8 cellular contexts compared by ENCODE assay signal in the genomic region with DNA sequence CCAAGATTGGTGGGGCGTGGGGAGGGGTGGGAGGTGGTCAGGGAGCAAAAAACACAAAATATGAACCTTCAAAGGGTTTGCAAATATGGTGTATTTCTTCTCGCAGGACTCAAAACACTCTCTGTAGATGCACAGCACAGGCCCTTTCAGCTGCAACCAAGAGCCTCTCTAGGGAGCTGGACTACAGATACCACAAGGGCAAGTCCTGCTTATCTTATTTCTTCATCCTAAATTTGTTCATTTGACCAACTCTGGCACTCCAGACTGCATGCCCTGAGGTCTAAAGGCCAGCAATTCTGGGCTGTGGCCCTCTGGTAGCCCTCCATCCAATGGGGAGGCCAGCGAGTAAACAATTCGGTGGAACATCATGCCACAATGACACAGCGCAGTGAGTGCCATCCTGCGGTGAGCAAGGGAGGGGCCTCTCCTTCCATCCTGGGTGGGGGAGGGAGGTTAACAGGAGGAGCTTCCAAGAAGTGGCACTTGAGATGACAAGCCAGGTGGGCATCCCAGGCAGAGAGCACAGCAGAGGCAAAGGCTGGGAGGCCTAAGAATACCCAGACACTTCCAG. TPM values are rescaled to one million over a fixed set of nuclear protein-coding genes. Genes with fewer than 3 reads are reported as not detected.
DNase-seq lines count a peak whose midpoint lies in the region; ATAC-seq and TF ChIP-seq lines count a peak whose summit lies in the region.

No MANE protein-coding gene starts in this region.

- H3K9me3 Mint-ChIP-seq in activated naive CD4-positive, alpha-beta T cell treated with anti-CD3 and anti-CD28 coated beads, Interleukin-2, amount 50 U/mL, for 24 hours: no peaks in the 10 kb centered on the region

- ATAC-seq in GM18505 (IDR thresholded peaks at IDR 0.05; ENCODE audit: unreplicated experiment): no peak
- ATAC-seq in HG02981 (IDR thresholded peaks at IDR 0.05; ENCODE audit: unreplicated experiment): no peak
- ATAC-seq in GM21723 (IDR thresholded peaks at IDR 0.05; ENCODE audit: unreplicated experiment): no peak

- H3K27ac ChIP-seq in osteoblast (ENCODE audit: low read depth, low read length): no peak overlapping the region

- peaks cover 6% of the 10 kb centered on the region for H3K36me3 Mint-ChIP-seq in activated naive CD4-positive, alpha-beta T cell treated with anti-CD3 and anti-CD28 coated beads, Interleukin-2, amount 50 U/mL, for 24 hours

- peak; percentile 32 for TF ChIP-seq POLR2A in GM18505 (IDR thresholded peaks at IDR 0.05; ENCODE audit: borderline replicate concordance, extremely low read depth, insufficient read depth, insufficient read length)

- peaks cover 39% of the 10 kb centered on the region for H3K4me1 ChIP-seq in osteoblast (ENCODE audit: insufficient read depth, low read length)

- H3K36me3 ChIP-seq in osteoblast (ENCODE audit: insufficient read depth, low read length): no peaks in the 10 kb centered on the region

- no peak overlapping the region for H2AFZ ChIP-seq in osteoblast (ENCODE audit: low read length)

- peak overlapping the region; percentile 7 for H3K4me2 ChIP-seq in osteoblast (ENCODE audit: insufficient read depth, low read length)

- H3K27ac Mint-ChIP-seq in activated naive CD4-positive, alpha-beta T cell treated with anti-CD3 and anti-CD28 coated beads, Interleukin-2, amount 50 U/mL, for 24 hours: peak overlapping the region; percentile 99

- H3K79me2 ChIP-seq in osteoblast (ENCODE audit: insufficient read depth, low read length): no peaks in the 10 kb centered on the region

- no peak overlapping the region for H3K4me3 ChIP-seq in osteoblast (ENCODE audit: insufficient read depth, low read length)

- TF ChIP-seq CTCF in osteoblast (IDR thresholded peaks at IDR 0.05; ENCODE audit: extremely low read depth, low read depth, low read length): no peak

- H3K9me3 ChIP-seq in osteoblast (ENCODE audit: low read depth, low read length): no peaks in the 10 kb centered on the region

- H3K4me3 Mint-ChIP-seq in activated naive CD4-positive, alpha-beta T cell treated with anti-CD3 and anti-CD28 coated beads, Interleukin-2, amount 50 U/mL, for 24 hours: peak overlapping the region; percentile 97

- H3K27me3 ChIP-seq in osteoblast (ENCODE audit: insufficient read depth, low read length): no peaks in the 10 kb centered on the region

- H3K4me1 Mint-ChIP-seq in activated naive CD4-positive, alpha-beta T cell treated with anti-CD3 and anti-CD28 coated beads, Interleukin-2, amount 50 U/mL, for 24 hours: peaks cover 79% of the 10 kb centered on the region

- DNase-seq in NCI-H510A treated with DMSO at 0.1 percent for 48 hours (lab: John Stamatoyannopoulos, UW) (peak; percentile 76), osteoblast (ENCODE audit: insufficient read length, low spot score, missing footprints) (no peak), 8988T (no peak), AG08396 (ENCODE audit: low spot score) (no peak)

- no peaks in the 10 kb centered on the region for H3K27me3 Mint-ChIP-seq in activated naive CD4-positive, alpha-beta T cell treated with anti-CD3 and anti-CD28 coated beads, Interleukin-2, amount 50 U/mL, for 24 hours

- H4K20me1 ChIP-seq in osteoblast (ENCODE audit: insufficient read depth, low read length): peaks cover 4% of the 10 kb centered on the region

RNA-seq across cellular contexts. Expression of gene SELPLG, which starts 0.6 kb away (rescaled TPM):
- 1.1 and 1.2 TPM in 2 replicates for total RNA-seq in osteoblast

RNA-seq across cellular contexts. Expression of gene TMEM119, which starts 36.4 kb away (rescaled TPM):
- total RNA-seq in osteoblast: 359 and 362 TPM in 2 replicates
